ENCODE assay signal across 17 cellular contexts in genomic region chr7:135074096-135074495, GRCh38.
DNase-seq lines count a peak whose midpoint lies in the region; ATAC-seq and TF ChIP-seq lines count a peak whose summit lies in the region.
"Had no signal": no experiment of that assay in that cellular context is flagged by ENCODE, and none has a peak within 500 bp of the region (broad histone marks: within the 10 kb centered on the region; RNA-seq: fewer than 3 reads in every experiment).

No MANE protein-coding gene starts in this region.

- no peak overlapping the region for H4K91ac ChIP-seq in H9 (ENCODE audit: insufficient read length, low read depth, low read length)

- H3K9me3 ChIP-seq in PC-3 (ENCODE audit: low read length) (no peaks in the 10 kb centered on the region), H9 (ENCODE audit: control insufficient read depth, low read depth, low read length) (no peaks in the 10 kb centered on the region)

- H3K79me1 ChIP-seq in H9 (ENCODE audit: insufficient read depth, low read depth, low read length, poor library complexity, severe bottlenecking): no peaks in the 10 kb centered on the region

- H3K36me3 ChIP-seq in PC-3 (ENCODE audit: low read depth, low read length): no peaks in the 10 kb centered on the region

- peak; percentile 63 for ATAC-seq in PC-3

- H4K8ac ChIP-seq in H9 (replicated peaks; ENCODE audit: insufficient read length, low read depth, low read length): no peak overlapping the region

- no peaks in the 10 kb centered on the region for H3K9me2 ChIP-seq in PC-3 (replicated peaks; ENCODE audit: low read length)

- no peaks in the 10 kb centered on the region for H3K23me2 ChIP-seq in H9 (ENCODE audit: insufficient read length, low read depth, low read length, poor library complexity, severe bottlenecking)

- H3K4me2 ChIP-seq in PC-3 (ENCODE audit: low read length): no peak overlapping the region
- H3K4me2 ChIP-seq in H9 (ENCODE audit: insufficient read depth, insufficient read length, low read length): no peak overlapping the region

- no peak overlapping the region for H3K14ac ChIP-seq in H9 (ENCODE audit: insufficient read depth, low read length)

- peaks cover 15 to 21% (median 16%) of the 10 kb centered on the region in 3 experiments for H3K36me3 Mint-ChIP-seq in H9 (ENCODE audit: insufficient read depth in 1 of 3, low read depth in 3 of 3)

- no peak overlapping the region for H4K5ac ChIP-seq in H9 (ENCODE audit: insufficient read length, low read depth, low read length)

- no peak overlapping the region for H2BK5ac ChIP-seq in H9 (ENCODE audit: insufficient read length, low read length)

- H2AK5ac ChIP-seq in H9 (ENCODE audit: insufficient read length, low read length): no peak overlapping the region

- no peak overlapping the region for H3K56ac ChIP-seq in H9 (ENCODE audit: insufficient read length, low read depth, low read length)

- POLR2A ChIA-PET in PC-3 (lab: Charles Lee; ENCODE audit: unreplicated experiment): no interaction called here

- no TSS peak for BruUV-seq in PC-3 (replicated peaks; lab: Mats Ljungman, UMichigan)

- no peaks in the 10 kb centered on the region for H3K27me3 Mint-ChIP-seq in H9 (ENCODE audit: low read depth)
- H3K27me3 Mint-ChIP-seq: B cell; CD4-positive, alpha-beta T cell; IgD-negative memory B cell had no signal

- DNase-seq in NCI-H82 (lab: John Stamatoyannopoulos, UW) (peak; percentile 4), NCI-H82 treated with DMSO at 0.1 percent for 48 hours (lab: John Stamatoyannopoulos, UW; ENCODE audit: unreplicated experiment) (no peak), PC-3 (peak; percentile 41), epithelial cell of esophagus (ENCODE audit: low read depth) (peak; percentile 38), renal cortical epithelial cell (ENCODE audit: low read depth) (peak; percentile 2), H9 (no peak), cerebellum (ENCODE audit: low spot score) (no peak)
- no peak for DNase-seq in stimulated activated CD4-positive, alpha-beta T cell treated with anti-CD3 and anti-CD28 coated beads, Interleukin-1b, Interleukin-23, amount 100 ng/mL, for 48 hours
- DNase-seq: 8988T; C1 segment of cervical spinal cord; CD4-positive, alpha-beta T cell; DND-41; GDM1; HCEC 1CT had no signal

- TF ChIP-seq CTCF in PC-3 (conservative IDR thresholded peaks at IDR 0.05; ENCODE audit: low read depth, low read length) (no peak), epithelial cell of esophagus (IDR thresholded peaks at IDR 0.05; ENCODE audit: insufficient read depth, low read depth, low read length, missing control alignments) (no peak), H9 (conservative IDR thresholded peaks at IDR 0.05) (no peak)

- H3F3A ChIP-seq in PC-3 (ENCODE audit: low read length, unreplicated experiment): no peaks in the 10 kb centered on the region

- no peak overlapping the region for H2AFZ ChIP-seq in PC-3 (ENCODE audit: low read length)
- H2AFZ ChIP-seq in H9 (ENCODE audit: low read length): no peak overlapping the region

- peaks cover 32 to 35% of the 10 kb centered on the region in 2 experiments for H3K4me1 Mint-ChIP-seq in H9
- H3K4me1 Mint-ChIP-seq: B cell, IgD-negative memory B cell had no signal

- H3K27ac ChIP-seq in PC-3 (ENCODE audit: low read length): no peak overlapping the region
- H3K27ac ChIP-seq in H9 (ENCODE audit: insufficient read length, low read depth, low read length): no peak overlapping the region
- H3K27ac ChIP-seq: HL-60 had no signal

- CTCF ChIA-PET in PC-3 (lab: Charles Lee): no interaction called here

- H3K9ac ChIP-seq in PC-3 (ENCODE audit: low read length) (no peak overlapping the region), H9 (ENCODE audit: extremely low read depth, insufficient read length, low read length) (no peak overlapping the region)

- intact Hi-C loops in PC-3 (cut with micrococcal nuclease): no loop called here

- WGBS in H9 (ENCODE audit: extremely low coverage, insufficient read length, low lambda C conversion rate): no CpG with 5 or more reads among the region's 1 CpG

- H2BK20ac ChIP-seq in H9 (ENCODE audit: low read depth, low read length, poor library complexity, severe bottlenecking): no peak overlapping the region

- no peak overlapping the region for H3K23ac ChIP-seq in H9 (ENCODE audit: insufficient read length, low read depth, low read length)

- H3K18ac ChIP-seq in H9 (ENCODE audit: insufficient read length, low read depth, low read length): no peak overlapping the region

- no peak overlapping the region for H2BK12ac ChIP-seq in H9 (ENCODE audit: insufficient read length, low read depth, low read length)

- H4K20me1 ChIP-seq in PC-3 (ENCODE audit: low read length): no peaks in the 10 kb centered on the region
- H4K20me1 ChIP-seq in H9 (ENCODE audit: control insufficient read depth, insufficient read depth, insufficient read length): no peaks in the 10 kb centered on the region

- H3T11ph ChIP-seq in H9 (ENCODE audit: low read length): no peak overlapping the region

- no peak overlapping the region for H3K27ac Mint-ChIP-seq in H9
- H3K27ac Mint-ChIP-seq: B cell; CD4-positive, alpha-beta T cell had no signal

- no peak overlapping the region for H2BK15ac ChIP-seq in H9 (ENCODE audit: low read depth, low read length)

- no peak overlapping the region for H3K4ac ChIP-seq in H9 (ENCODE audit: low read depth, low read length)

- no peak overlapping the region for H2BK120ac ChIP-seq in H9 (ENCODE audit: low read depth, low read length, poor library complexity, severe bottlenecking)

- H3K4me1 ChIP-seq in PC-3 (ENCODE audit: insufficient read depth, low read length) (no peaks in the 10 kb centered on the region), H9 (ENCODE audit: insufficient read depth, low read length) (peaks cover 7% of the 10 kb centered on the region; the same call in 1 of the 2 replicates)

- H3K27me3 ChIP-seq in PC-3 (ENCODE audit: low read length) (peaks cover 19% of the 10 kb centered on the region), H9 (ENCODE audit: insufficient read depth, low read length) (no peaks in the 10 kb centered on the region)

- H3K79me2 ChIP-seq in PC-3 (ENCODE audit: low read length) (no peaks in the 10 kb centered on the region), H9 (ENCODE audit: insufficient read depth, low read length) (no peaks in the 10 kb centered on the region)

- peaks cover 28 to 30% of the 10 kb centered on the region in 2 experiments for H3K9me3 Mint-ChIP-seq in H9
- H3K9me3 Mint-ChIP-seq: CD4-positive, alpha-beta T cell; IgD-negative memory B cell had no signal

- H3K4me3 ChIP-seq in PC-3 (ENCODE audit: low read length): no peak overlapping the region
- H3K4me3 ChIP-seq in epithelial cell of esophagus (ENCODE audit: low read length): no peak overlapping the region

- H3K4me3 Mint-ChIP-seq in H9: no peak overlapping the region
- H3K4me3 Mint-ChIP-seq: B cell; CD4-positive, alpha-beta T cell had no signal

Comparison
In these comparisons a context has a peak if more than half of its experiments do, and no peak if none do; other contexts are left out.
1. DNase-seq: peak in NCI-H82 (single experiment), PC-3 (single experiment), epithelial cell of esophagus (single experiment) and renal cortical epithelial cell (single experiment); none in NCI-H82 treated with DMSO at 0.1 percent for 48 hours (single experiment), H9 (single experiment), stimulated activated CD4-positive, alpha-beta T cell treated with anti-CD3 and anti-CD28 coated beads, Interleukin-1b, Interleukin-23, amount 100 ng/mL, for 48 hours (single experiment) and cerebellum (single experiment).